ENCODE assay signal across 8 cellular contexts in genomic region chr18:48832961-48833700, GRCh38.
A peak's percentile ranks its signal among the peaks of the same experiment; 100 is the strongest.
DNase-seq lines count a peak whose midpoint lies in the region; ATAC-seq and TF ChIP-seq lines count a peak whose summit lies in the region.

No MANE protein-coding gene starts in this region.

- H3K79me2 ChIP-seq in GM23338 (replicated peaks; ENCODE audit: insufficient read depth), result no peaks in the 10 kb centered on the region

- H3K4me1 Mint-ChIP-seq in CD4-positive, alpha-beta memory T cell, result peaks cover 46 to 87% (median 66%) of the 10 kb centered on the region in 4 donors
- H3K4me1 Mint-ChIP-seq in osteocyte (ENCODE audit: unreplicated experiment) (peaks cover 84% of the 10 kb centered on the region), GM23338 (peaks cover 63% of the 10 kb centered on the region)

- H3K27me3 ChIP-seq in CD4-positive, alpha-beta memory T cell (ENCODE audit: insufficient read depth, low read length), result no peaks in the 10 kb centered on the region
- H3K27me3 ChIP-seq in HUES6 (ENCODE audit: control insufficient read depth, insufficient read depth, low read length), result no peaks in the 10 kb centered on the region
- no peaks in the 10 kb centered on the region for H3K27me3 ChIP-seq in GM23338 (ENCODE audit: insufficient read depth)

- ATAC-seq in esophagus mucosa (peak; percentile 4), GM23338 (no peak)

- no peak overlapping the region for H3K4me2 ChIP-seq in GM23338

- no peaks in the 10 kb centered on the region for H3K36me3 ChIP-seq in CD4-positive, alpha-beta memory T cell (ENCODE audit: insufficient read depth, low read length)
- H3K36me3 ChIP-seq in HUES6 (ENCODE audit: control insufficient read depth, insufficient read depth, low read length) (no peaks in the 10 kb centered on the region), GM23338 (ENCODE audit: insufficient read depth) (no peaks in the 10 kb centered on the region)

- intact Hi-C loops in CD4-positive, alpha-beta memory T cell (cut with micrococcal nuclease), result loop anchor here (5.0 kb wide), 1 partner anchor 34 kb away; no protein-coding TSS in a partner anchor

- H4K20me1 ChIP-seq in GM23338 (replicated peaks; ENCODE audit: insufficient read depth), result no peaks in the 10 kb centered on the region

- H3K4me3 ChIP-seq in CD4-positive, alpha-beta memory T cell (ENCODE audit: low read length in 2 of 2), result peak overlapping the region in 1 of 2 donors; percentile 54
- H3K4me3 ChIP-seq in HUES6 (ENCODE audit: low read depth, low read length), result no peak overlapping the region
- no peak overlapping the region for H3K4me3 ChIP-seq in GM23338

- no peak overlapping the region for H2AFZ ChIP-seq in GM23338

- 0 out of 2 replicates have a peak, but pooled peaks cover 4% of the 10 kb centered on the region for H3F3A ChIP-seq in GM23338 (replicated peaks; ENCODE audit: low read depth)

- peak overlapping the region; percentile 5 for H3K9ac ChIP-seq in HUES6 (ENCODE audit: low read length)

- peak overlapping the region; percentile 90 to 97 (median 96) for H3K27ac Mint-ChIP-seq in CD4-positive, alpha-beta memory T cell
- H3K27ac Mint-ChIP-seq in osteocyte (ENCODE audit: unreplicated experiment) (peak overlapping the region; percentile 91), GM23338 (no peak overlapping the region)

- H3K9me2 ChIP-seq in GM23338 (ENCODE audit: insufficient read depth), result no peaks in the 10 kb centered on the region

- peak overlapping the region; percentile 74 for H3K27ac ChIP-seq in CD4-positive, alpha-beta memory T cell (ENCODE audit: low read depth, low read length)
- H3K27ac ChIP-seq in HUES6 (ENCODE audit: low read depth, low read length) (no peak overlapping the region), GM23338 (ENCODE audit: low read depth) (no peak overlapping the region)

- DNase-seq in CD4-positive, alpha-beta memory T cell, result peak in 1 of 5 donors; percentile 52
- peak; percentile 8 for DNase-seq in T1000 (lab: John Stamatoyannopoulos, UW)
- peak; percentile 84 for DNase-seq in osteocyte (ENCODE audit: extremely low spot score, unreplicated experiment)
- no peak for DNase-seq in germinal center (ENCODE audit: low spot score)
- DNase-seq in NCI-H446 treated with DMSO at 0.1 percent for 48 hours (lab: John Stamatoyannopoulos, UW), result no peak
- no peak for DNase-seq in GM23338 (ENCODE audit: low spot score)

- POLR2A ChIA-PET in CD4-positive, alpha-beta memory T cell (lab: Charles Lee; ENCODE audit: partially characterized antibody), result interaction anchor here (0.9 to 8.1 kb wide), 13 partner anchors 10 to 125 kb away, joined by 3 to 101 read pairs (median 4); partner anchors contain the start of gene SMAD7

- CTCF ChIA-PET in CD4-positive, alpha-beta memory T cell (lab: Charles Lee; ENCODE audit: partially characterized antibody), result interaction anchor here (1.0 to 2.4 kb wide), 10 partner anchors 10 to 119 kb away, joined by 3 to 11 read pairs (median 3); no protein-coding TSS in a partner anchor

- no peaks in the 10 kb centered on the region for H3K27me3 Mint-ChIP-seq in CD4-positive, alpha-beta memory T cell
- H3K27me3 Mint-ChIP-seq in osteocyte (ENCODE audit: unreplicated experiment), result no peaks in the 10 kb centered on the region
- peaks cover 17% of the 10 kb centered on the region for H3K27me3 Mint-ChIP-seq in GM23338 (ENCODE audit: insufficient read depth, low read depth, poor library complexity)

- H3K36me3 Mint-ChIP-seq in CD4-positive, alpha-beta memory T cell, result peaks cover 0 to 1% of the 10 kb centered on the region in 2 donors
- H3K36me3 Mint-ChIP-seq in osteocyte (ENCODE audit: unreplicated experiment) (peaks cover 6% of the 10 kb centered on the region), GM23338 (ENCODE audit: low read depth) (no peaks in the 10 kb centered on the region; the same call in 2 of the 3 replicates)

- no peaks in the 10 kb centered on the region for H3K9me3 Mint-ChIP-seq in CD4-positive, alpha-beta memory T cell
- H3K9me3 Mint-ChIP-seq in osteocyte (ENCODE audit: unreplicated experiment) (no peaks in the 10 kb centered on the region), GM23338 (no peaks in the 10 kb centered on the region)

- peaks cover 88% of the 10 kb centered on the region for H3K4me1 ChIP-seq in CD4-positive, alpha-beta memory T cell (ENCODE audit: insufficient read depth, low read length)
- H3K4me1 ChIP-seq in HUES6 (ENCODE audit: control insufficient read depth, insufficient read depth, low read length) (peaks cover 59% of the 10 kb centered on the region), GM23338 (ENCODE audit: insufficient read depth) (peaks cover 26% of the 10 kb centered on the region)

- H3K4me3 Mint-ChIP-seq in CD4-positive, alpha-beta memory T cell, result peak overlapping the region; percentile 81 to 98 (median 90)
- peak overlapping the region; percentile 23 for H3K4me3 Mint-ChIP-seq in osteocyte (ENCODE audit: unreplicated experiment)
- H3K4me3 Mint-ChIP-seq in GM23338, result no peak overlapping the region

- no peaks in the 10 kb centered on the region for H3K9me3 ChIP-seq in CD4-positive, alpha-beta memory T cell (ENCODE audit: control insufficient read depth in 1 of 2, low read length in 2 of 2)
- H3K9me3 ChIP-seq in HUES6 (ENCODE audit: control insufficient read depth, insufficient read depth, low read depth, low read length), result no peaks in the 10 kb centered on the region

- no peak for TF ChIP-seq CTCF in osteocyte (IDR thresholded peaks at IDR 0.05)
- TF ChIP-seq CTCF in GM23338 (conservative IDR thresholded peaks at IDR 0.05; ENCODE audit: low read depth in 2 of 2), result no peak

TF ChIP-seq in GM23338, 12 proteins besides CTCF, POLR2A, EP300 and RAD21:
- TF ChIP-seq EZH2phosphoT487 (IDR thresholded peaks at IDR 0.05; ENCODE audit: unreplicated experiment) (no peak), POLR2AphosphoS5 (IDR thresholded peaks at IDR 0.05; ENCODE audit: low read depth) (no peak), JUNB (IDR thresholded peaks at IDR 0.05; ENCODE audit: unreplicated experiment) (no peak)
- TF ChIP-seq, protein P1, sequence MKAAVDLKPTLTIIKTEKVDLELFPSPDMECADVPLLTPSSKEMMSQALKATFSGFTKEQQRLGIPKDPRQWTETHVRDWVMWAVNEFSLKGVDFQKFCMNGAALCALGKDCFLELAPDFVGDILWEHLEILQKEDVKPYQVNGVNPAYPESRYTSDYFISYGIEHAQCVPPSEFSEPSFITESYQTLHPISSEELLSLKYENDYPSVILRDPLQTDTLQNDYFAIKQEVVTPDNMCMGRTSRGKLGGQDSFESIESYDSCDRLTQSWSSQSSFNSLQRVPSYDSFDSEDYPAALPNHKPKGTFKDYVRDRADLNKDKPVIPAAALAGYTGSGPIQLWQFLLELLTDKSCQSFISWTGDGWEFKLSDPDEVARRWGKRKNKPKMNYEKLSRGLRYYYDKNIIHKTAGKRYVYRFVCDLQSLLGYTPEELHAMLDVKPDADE (IDR thresholded peaks at IDR 0.05), result no peak

Comparison
In these comparisons a context has a peak if more than half of its experiments do, and no peak if none do; other contexts are left out.
1. DNase-seq: peak in T1000 (single experiment) and osteocyte (single experiment); none in germinal center (single experiment), NCI-H446 treated with DMSO at 0.1 percent for 48 hours (single experiment) and GM23338 (single experiment).